Comparison of ENCODE assay signal across 8 cellular contexts in genomic region chr9:130682490-130683121, GRCh38. TPM values are rescaled to one million over a fixed set of nuclear protein-coding genes. Genes with fewer than 3 reads are reported as not detected.
DNase-seq lines count a peak whose midpoint lies in the region; ATAC-seq, FAIRE-seq and TF ChIP-seq lines count a peak whose summit lies in the region.

No MANE protein-coding gene starts in this region.

- no peak for FAIRE-seq in H1 (lab: Jason Lieb, UNC)

- no peak overlapping the region; the same call in 1 of the 2 replicates for H2AFZ ChIP-seq in H1 (ENCODE audit: low read length)

- no peaks in the 10 kb centered on the region for H3K36me3 Mint-ChIP-seq in stimulated activated effector memory CD8-positive, alpha-beta T cell treated with anti-CD3 and anti-CD28 coated beads, Interleukin-12 subunit alpha, Interleukin-12 subunit beta, amount 100 ng/mL, for 72 hours

- no peak overlapping the region for H2BK5ac ChIP-seq in H1 (ENCODE audit: low read depth, low read length)

- H2BK15ac ChIP-seq in H1 (ENCODE audit: low read length) = no peak overlapping the region

- no peak overlapping the region for H2BK20ac ChIP-seq in H1 (ENCODE audit: low read length)

- H3K4me3 ChIP-seq in BLaER1 = peak overlapping the region; percentile 74
- peak overlapping the region; percentile 47 for H3K4me3 ChIP-seq in HFF-Myc (replicated peaks; ENCODE audit: low read depth, low read length)
- peak overlapping the region in 3 of 4 experiments; percentile 58 to 68 (median 64); a peak in 7 of 8 replicates for H3K4me3 ChIP-seq in H1 (ENCODE audit: extremely low read depth in 1 of 4, insufficient read depth in 2 of 4, low read depth in 3 of 4, low read length in 4 of 4)

- H3K4me1 ChIP-seq in BLaER1 (peaks cover 9% of the 10 kb centered on the region), H1 (replicated peaks in 1 of 4; ENCODE audit: control insufficient read depth in 3 of 4, insufficient read depth in 4 of 4, low read length in 3 of 4) (peaks cover 0 to 4% (median under 1%) of the 10 kb centered on the region in 4 experiments; a peak in 2 of 7 replicates)

- POLR2A ChIA-PET in H1 (lab: Charles Lee; ENCODE audit: partially characterized antibody) = interaction anchor here (0.8 to 3.1 kb wide), 8 partner anchors 9 to 292 kb away, joined by 3 to 11 read pairs (median 4); partner anchors contain the start of gene EXOSC2

- H3K4me1 Mint-ChIP-seq in stimulated activated effector memory CD8-positive, alpha-beta T cell treated with anti-CD3 and anti-CD28 coated beads, Interleukin-12 subunit alpha, Interleukin-12 subunit beta, amount 100 ng/mL, for 72 hours = peaks cover 10% of the 10 kb centered on the region

- TF ChIP-seq CTCF in HFF-Myc (IDR thresholded peaks at IDR 0.05; ENCODE audit: low read depth, low read length, missing control alignments) = peak; percentile 82
- TF ChIP-seq CTCF in H1 (IDR thresholded peaks at IDR 0.05; ENCODE audit: control extremely low read depth in 1 of 3, insufficient read depth in 1 of 3, low read depth in 1 of 3, low read length in 3 of 3) = peak; percentile 66 to 90 (median 75)

- H3K9ac ChIP-seq in BLaER1 = peak overlapping the region; percentile 68
- H3K9ac ChIP-seq in H1 (replicated peaks in 1 of 4; ENCODE audit: extremely low read depth in 1 of 4, low read depth in 3 of 4, low read length in 3 of 4) = no peak overlapping the region

- H3K27ac ChIP-seq in BLaER1 (no peak overlapping the region), H1 (ENCODE audit: low read depth, low read length) (no peak overlapping the region)

- WGBS in H1 (ENCODE audit: extremely low coverage in 1 of 2, insufficient coverage in 1 of 2, insufficient read length in 1 of 2, insufficient replicate concordance in 2 of 2, low coverage in 1 of 2, low lambda C conversion rate in 2 of 2, missing lambda C conversion rate in 1 of 2), 2 experiments = 4% methylated on average over 22 of the region's 22 CpGs; no CpG with 5 or more reads in 1 of the 2 experiments

- DNase-seq in HFF-Myc (ENCODE audit: extremely low read depth, low read depth) = peak; percentile 55
- DNase-seq in NCI-H774 (lab: John Stamatoyannopoulos, UW) = peak; percentile 83
- peak; percentile 82 for DNase-seq in activated CD8-positive, alpha-beta memory T cell treated with anti-CD3 and anti-CD28 coated beads for 24 hours
- peak in 1 of 2 experiments; percentile 88 for DNase-seq in H1 (ENCODE audit: low read depth in 1 of 2, low spot score in 2 of 2)
- peak; percentile 87 for DNase-seq in midbrain (lab: John Stamatoyannopoulos, UW)
- peak; percentile 38 to 70 for DNase-seq in stimulated activated effector memory CD8-positive, alpha-beta T cell treated with anti-CD3 and anti-CD28 coated beads, Interleukin-12 subunit alpha, Interleukin-12 subunit beta, amount 100 ng/mL, for 72 hours (ENCODE audit: low spot score in 2 of 2)

- peak overlapping the region; percentile 91 for H3K4me2 ChIP-seq in BLaER1
- H3K4me2 ChIP-seq in H1 (ENCODE audit: insufficient read depth in 1 of 2, low read depth in 2 of 2, low read length in 2 of 2) = peak overlapping the region; percentile 58 to 84

- H4K91ac ChIP-seq in H1 (replicated peaks; ENCODE audit: insufficient read length, low read length) = no peak overlapping the region

- CTCF ChIA-PET in H1 (lab: Charles Lee; ENCODE audit: partially characterized antibody) = interaction anchor here (0.6 to 8.3 kb wide), 52 partner anchors 8 to 270 kb away, joined by 3 to 89 read pairs (median 4); partner anchors contain the start of genes EXOSC2 and PRDM12

- H4K20me1 ChIP-seq in BLaER1 (no peaks in the 10 kb centered on the region), H1 (replicated peaks in 1 of 2; ENCODE audit: control insufficient read depth in 1 of 2, insufficient read depth in 2 of 2, low read length in 2 of 2) (peaks cover 0 to 3% of the 10 kb centered on the region in 2 experiments)

- no peak overlapping the region for H3K4ac ChIP-seq in H1 (replicated peaks; ENCODE audit: insufficient read length, low read depth, low read length)

- H3K9me3 ChIP-seq in BLaER1 (peaks cover 8% of the 10 kb centered on the region), H1 (ENCODE audit: insufficient read depth in 2 of 2, low read depth in 1 of 2, low read length in 1 of 2) (peaks cover 0 to 4% of the 10 kb centered on the region in 2 experiments; a peak in 2 of 4 replicates)

- peak overlapping the region; percentile 77 for H3K27ac Mint-ChIP-seq in stimulated activated effector memory CD8-positive, alpha-beta T cell treated with anti-CD3 and anti-CD28 coated beads, Interleukin-12 subunit alpha, Interleukin-12 subunit beta, amount 100 ng/mL, for 72 hours

- TF ChIP-seq RAD21 in H1 (IDR thresholded peaks at IDR 0.05 in 1 of 2, conservative IDR thresholded peaks at IDR 0.05 in 1 of 2; ENCODE audit: low read depth in 2 of 2, low read length in 2 of 2) = peak; percentile 88 to 92

- no peak for ATAC-seq in stimulated activated effector memory CD8-positive, alpha-beta T cell treated with anti-CD3 and anti-CD28 coated beads, Interleukin-12 subunit alpha, Interleukin-12 subunit beta, amount 100 ng/mL, for 72 hours
- ATAC-seq in GM18498 (IDR thresholded peaks at IDR 0.05; ENCODE audit: unreplicated experiment) = no peak

- H3K79me1 ChIP-seq in H1 (ENCODE audit: low read depth, low read length) = no peaks in the 10 kb centered on the region

- no peak overlapping the region for H4K5ac ChIP-seq in H1 (ENCODE audit: insufficient read length, low read depth, low read length)

- H3K36me3 ChIP-seq in BLaER1 = no peaks in the 10 kb centered on the region
- H3K36me3 ChIP-seq in H1 (ENCODE audit: control insufficient read depth in 2 of 4, insufficient read depth in 4 of 4, low read length in 3 of 4) = no peaks in the 10 kb centered on the region

- no peak overlapping the region for H3K23ac ChIP-seq in H1 (ENCODE audit: insufficient read length)

- H3K14ac ChIP-seq in H1 (ENCODE audit: insufficient read length) = no peak overlapping the region

- peak overlapping the region; percentile 54; the same call in 1 of the 2 replicates for H4K8ac ChIP-seq in H1 (ENCODE audit: extremely low read depth, insufficient read depth, low read length)

- H2BK120ac ChIP-seq in H1 (replicated peaks; ENCODE audit: low read depth, low read length) = no peak overlapping the region

- no peak for TF ChIP-seq POLR2A in H1 (IDR thresholded peaks at IDR 0.05; ENCODE audit: control extremely low read depth in 1 of 2, low read depth in 2 of 2, low read length in 2 of 2)

- no peak overlapping the region for H2BK12ac ChIP-seq in H1 (ENCODE audit: low read depth, low read length)

- H3K27me3 ChIP-seq in BLaER1 = peaks cover 13% of the 10 kb centered on the region; the same call in 1 of the 2 replicates
- H3K27me3 ChIP-seq in H1 (replicated peaks in 1 of 4; ENCODE audit: control insufficient read depth in 3 of 4, extremely low read depth in 1 of 4, insufficient read depth in 3 of 4, low read length in 3 of 4) = peaks cover 15 to 39% (median 29%) of the 10 kb centered on the region in 4 experiments

- peaks cover 14% of the 10 kb centered on the region; the same call in 1 of the 2 replicates for H3K23me2 ChIP-seq in H1 (ENCODE audit: low read depth, low read length)

- no peak overlapping the region for H2AK5ac ChIP-seq in H1 (ENCODE audit: low read depth, low read length)

- no peak for TF ChIP-seq EP300 in H1 (IDR thresholded peaks at IDR 0.05; ENCODE audit: borderline replicate concordance in 1 of 2, low read depth in 2 of 2, low read length in 2 of 2)

- peak overlapping the region; percentile 84 for H3K4me3 Mint-ChIP-seq in stimulated activated effector memory CD8-positive, alpha-beta T cell treated with anti-CD3 and anti-CD28 coated beads, Interleukin-12 subunit alpha, Interleukin-12 subunit beta, amount 100 ng/mL, for 72 hours

- no peak overlapping the region for H3K18ac ChIP-seq in H1 (ENCODE audit: extremely low read depth, low read length)

- no peaks in the 10 kb centered on the region for H3K9me3 Mint-ChIP-seq in stimulated activated effector memory CD8-positive, alpha-beta T cell treated with anti-CD3 and anti-CD28 coated beads, Interleukin-12 subunit alpha, Interleukin-12 subunit beta, amount 100 ng/mL, for 72 hours

- H3K79me2 ChIP-seq in H1 (ENCODE audit: control insufficient read depth in 1 of 2, insufficient read depth in 2 of 2, low read length in 2 of 2) = no peaks in the 10 kb centered on the region

- H3K56ac ChIP-seq in H1 (replicated peaks; ENCODE audit: insufficient read length, low read depth, low read length) = no peak overlapping the region

TF ChIP-seq in H1, 55 proteins besides CTCF, POLR2A, EP300 and RAD21 (continues in another document):
- TF ChIP-seq TEAD4 (IDR thresholded peaks at IDR 0.05; ENCODE audit: low read depth, low read length) = peak; percentile 69
- no peak for TF ChIP-seq CHD1 (IDR thresholded peaks at IDR 0.05; ENCODE audit: low read depth, low read length)
- TF ChIP-seq YY1 (IDR thresholded peaks at IDR 0.05; ENCODE audit: low read depth, low read length) = peak; percentile 31; the same call in 1 of the 2 replicates
- no peak for TF ChIP-seq TBP (IDR thresholded peaks at IDR 0.05; ENCODE audit: low read depth, low read length)
- 0 out of 2 replicates have a peak, but pooled peaks have one; percentile 35 for TF ChIP-seq TAF1 (IDR thresholded peaks at IDR 0.05; ENCODE audit: low read depth, low read length)
- TF ChIP-seq SIRT6 (IDR thresholded peaks at IDR 0.05; ENCODE audit: low read length) = no peak
- TF ChIP-seq SIX5 (IDR thresholded peaks at IDR 0.05; ENCODE audit: low read depth, low read length) = no peak
- TF ChIP-seq GTF2F1 (IDR thresholded peaks at IDR 0.05; ENCODE audit: borderline replicate concordance, low read depth, low read length) = no peak

RNA-seq across cellular contexts. Expression of gene EXOSC2, which starts 11.0 kb away (rescaled TPM):
- total RNA-seq in H1 (2021; fragmentation: NEBNext Ultra II Directional; extraction: Animal tissue kit (Norgen Biotek cat#: 25700)) = 84.3 and 93.6 TPM in 2 replicates
- polyA plus RNA-seq in H1 (2011; rRNA removed) = 39.3 and 47.8 TPM in 2 replicates
- 67.9 TPM for polyA plus RNA-seq in H1 (2011; cell fraction: cytosol; rRNA removed)
- polyA plus RNA-seq in H1 (2011; cell fraction: nucleus; rRNA removed) = 45.9 TPM
- 65.5 to 78.6 TPM (median 69.6 TPM) in 4 replicates for polyA plus RNA-seq in H1 (2012, experiment 1 of 2)
- polyA plus RNA-seq in H1 (2012, experiment 2 of 2) = 24.0 TPM
- polyA plus RNA-seq in H1 (2013, experiment 1 of 2) = 34.7 TPM
- 33.1 TPM for polyA plus RNA-seq in H1 (2013, experiment 2 of 2)
- polyA minus RNA-seq in H1 (2011; rRNA and poly(A)+ RNA removed) = 96.3 and 109 TPM in 2 replicates
- polyA minus RNA-seq in H1 (2011; cell fraction: cytosol; rRNA and poly(A)+ RNA removed) = 41.5 TPM
- 62.0 TPM for polyA minus RNA-seq in H1 (2011; cell fraction: nucleus; rRNA and poly(A)+ RNA removed)

RNA-seq across cellular contexts. Expression of gene PRDM12, which starts 18.2 kb away (rescaled TPM):
- 0.13 and 0.22 TPM in 2 replicates for total RNA-seq in H1 (2021; fragmentation: NEBNext Ultra II Directional; extraction: Animal tissue kit (Norgen Biotek cat#: 25700))
- 0.14 and 0.20 TPM in 2 replicates for polyA plus RNA-seq in H1 (2011; rRNA removed)
- 0.08 TPM for polyA plus RNA-seq in H1 (2011; cell fraction: cytosol; rRNA removed)
- 0.26 TPM for polyA plus RNA-seq in H1 (2011; cell fraction: nucleus; rRNA removed)
- 0.11 to 0.19 TPM (median 0.13 TPM) in 3 of 4 replicates, not detected in the other for polyA plus RNA-seq in H1 (2012, experiment 1 of 2)
- polyA plus RNA-seq in H1 (2012, experiment 2 of 2) = 0.14 TPM
- polyA plus RNA-seq in H1 (2013, experiment 1 of 2) = 0.02 TPM
- polyA plus RNA-seq in H1 (2013, experiment 2 of 2) = 0.06 TPM
- polyA minus RNA-seq in H1 (2011; rRNA and poly(A)+ RNA removed) = 0.07 TPM in 1 of 2 replicates, not detected in the other
- not detected for polyA minus RNA-seq in H1 (2011; cell fraction: cytosol; rRNA and poly(A)+ RNA removed)
- not detected for polyA minus RNA-seq in H1 (2011; cell fraction: nucleus; rRNA and poly(A)+ RNA removed)
